Comparison of ENCODE assay signal across 8 cellular contexts in genomic region chr2:96148410-96149217, GRCh38. TPM values are rescaled to one million over a fixed set of nuclear protein-coding genes. Genes with fewer than 3 reads are reported as not detected.
DNase-seq lines count a peak whose midpoint lies in the region; ATAC-seq and FAIRE-seq lines count a peak whose summit lies in the region.

No MANE protein-coding gene starts in this region.

- peaks cover 9% of the 10 kb centered on the region for H3K36me3 Mint-ChIP-seq in activated CD4-positive, alpha-beta T cell treated with anti-CD3 and anti-CD28 coated beads, Interleukin-2, amount 10 ng/mL, durations not matched to agents 7 days and 5 days (ENCODE audit: low read depth)
- peaks cover 13% of the 10 kb centered on the region for H3K36me3 Mint-ChIP-seq in dendritic cell treated with granulocyte-macrophage colony-stimulating factor and Interleukin-4, amounts not matched to agents 40 ng/mL and 50 ng/mL, for 4 days (ENCODE audit: low read depth)

- H3K27ac Mint-ChIP-seq in activated CD4-positive, alpha-beta T cell treated with anti-CD3 and anti-CD28 coated beads, Interleukin-2, amount 10 ng/mL, durations not matched to agents 7 days and 5 days, result peak overlapping the region; percentile 98
- peak overlapping the region; percentile 97 for H3K27ac Mint-ChIP-seq in dendritic cell treated with granulocyte-macrophage colony-stimulating factor and Interleukin-4, amounts not matched to agents 40 ng/mL and 50 ng/mL, for 4 days

- FAIRE-seq in GM18507 (lab: Jason Lieb, UNC), result peak; percentile 95

- peaks cover 79% of the 10 kb centered on the region for H3K4me1 Mint-ChIP-seq in activated CD4-positive, alpha-beta T cell treated with anti-CD3 and anti-CD28 coated beads, Interleukin-2, amount 10 ng/mL, durations not matched to agents 7 days and 5 days
- H3K4me1 Mint-ChIP-seq in dendritic cell treated with granulocyte-macrophage colony-stimulating factor and Interleukin-4, amounts not matched to agents 40 ng/mL and 50 ng/mL, for 4 days (ENCODE audit: low read depth), result peaks cover 82% of the 10 kb centered on the region

- H3K4me3 Mint-ChIP-seq in activated CD4-positive, alpha-beta T cell treated with anti-CD3 and anti-CD28 coated beads, Interleukin-2, amount 10 ng/mL, durations not matched to agents 7 days and 5 days, result peak overlapping the region; percentile 57
- peak overlapping the region; percentile 61 for H3K4me3 Mint-ChIP-seq in dendritic cell treated with granulocyte-macrophage colony-stimulating factor and Interleukin-4, amounts not matched to agents 40 ng/mL and 50 ng/mL, for 4 days

- no peaks in the 10 kb centered on the region for H3K9me3 Mint-ChIP-seq in activated CD4-positive, alpha-beta T cell treated with anti-CD3 and anti-CD28 coated beads, Interleukin-2, amount 10 ng/mL, durations not matched to agents 7 days and 5 days
- H3K9me3 Mint-ChIP-seq in dendritic cell treated with granulocyte-macrophage colony-stimulating factor and Interleukin-4, amounts not matched to agents 40 ng/mL and 50 ng/mL, for 4 days, result no peaks in the 10 kb centered on the region

- intact Hi-C loops in dendritic cell treated with granulocyte-macrophage colony-stimulating factor and Interleukin-4, amounts not matched to agents 40 ng/mL and 50 ng/mL, for 4 days (cut with micrococcal nuclease), result no loop called here

- CTCF ChIA-PET in activated CD4-positive, alpha-beta T cell treated with anti-CD3 and anti-CD28 coated beads, Interleukin-2, amount 10 ng/mL, durations not matched to agents 7 days and 5 days (lab: Charles Lee), result interaction anchor here (0.6 to 15.6 kb wide), 5 partner anchors 11 to 615 kb away, joined by 3 to 239 read pairs (median 10); partner anchors contain the start of gene ASTL

- peak; percentile 27 for ATAC-seq in HG03039 (IDR thresholded peaks at IDR 0.05; ENCODE audit: unreplicated experiment)

- POLR2A ChIA-PET in activated CD4-positive, alpha-beta T cell treated with anti-CD3 and anti-CD28 coated beads, Interleukin-2, amount 10 ng/mL, durations not matched to agents 7 days and 5 days (lab: Charles Lee), result no interaction called here

- DNase-seq in GM18507 (ENCODE audit: extremely low spot score, insufficient read length, low read depth), result no peak
- DNase-seq in NCI-H226, result peak; percentile 85
- peak; percentile 95 for DNase-seq in activated CD4-positive, alpha-beta T cell treated with anti-CD3 and anti-CD28 coated beads, Interleukin-2, amount 10 ng/mL, durations not matched to agents 7 days and 5 days
- peak; percentile 93 for DNase-seq in mesenteric fat pad (ENCODE audit: low spot score)
- DNase-seq in stimulated activated CD8-positive, alpha-beta memory T cell treated with anti-CD3 and anti-CD28 coated beads, Interleukin-7, amount 100 ng/mL, for 1 hour (ENCODE audit: low read depth in 2 of 2), result peak; percentile 84 to 90
- DNase-seq in NCI-H345 treated with DMSO at 0.1 percent for 48 hours (lab: John Stamatoyannopoulos, UW; ENCODE audit: unreplicated experiment), result no peak

- no peaks in the 10 kb centered on the region for H3K27me3 Mint-ChIP-seq in activated CD4-positive, alpha-beta T cell treated with anti-CD3 and anti-CD28 coated beads, Interleukin-2, amount 10 ng/mL, durations not matched to agents 7 days and 5 days
- peaks cover 6% of the 10 kb centered on the region for H3K27me3 Mint-ChIP-seq in dendritic cell treated with granulocyte-macrophage colony-stimulating factor and Interleukin-4, amounts not matched to agents 40 ng/mL and 50 ng/mL, for 4 days

RNA-seq across cellular contexts. Expression of gene DUSP2, which starts 3.4 kb away (rescaled TPM):
- 10 to 100 TPM; 11.9 to 14.2 TPM for total RNA-seq in activated CD4-positive, alpha-beta T cell treated with anti-CD3 and anti-CD28 coated beads, Interleukin-2, amount 10 ng/mL, durations not matched to agents 7 days and 5 days
- 6.1 TPM for total RNA-seq in mesenteric fat pad

RNA-seq across cellular contexts. Expression of gene ASTL, which starts 10.3 kb away (rescaled TPM):
- under 1 TPM in 1 of 2 experiments, not detected in 1; 0.22 TPM for total RNA-seq in activated CD4-positive, alpha-beta T cell treated with anti-CD3 and anti-CD28 coated beads, Interleukin-2, amount 10 ng/mL, durations not matched to agents 7 days and 5 days
- total RNA-seq in mesenteric fat pad, result not detected

RNA-seq across cellular contexts. Expression of gene ADRA2B, which starts 32.2 kb away (rescaled TPM):
- under 1 TPM in 1 of 2 experiments, not detected in 1; 0.06 TPM for total RNA-seq in activated CD4-positive, alpha-beta T cell treated with anti-CD3 and anti-CD28 coated beads, Interleukin-2, amount 10 ng/mL, durations not matched to agents 7 days and 5 days
- total RNA-seq in mesenteric fat pad, result 1.2 TPM

Comparison
In these comparisons a context has a peak if more than half of its experiments do, and no peak if none do; other contexts are left out.
1. DNase-seq: peak in NCI-H226 (single experiment), activated CD4-positive, alpha-beta T cell treated with anti-CD3 and anti-CD28 coated beads, Interleukin-2, amount 10 ng/mL, durations not matched to agents 7 days and 5 days (single experiment), mesenteric fat pad (single experiment) and stimulated activated CD8-positive, alpha-beta memory T cell treated with anti-CD3 and anti-CD28 coated beads, Interleukin-7, amount 100 ng/mL, for 1 hour (2 of 2); none in GM18507 (single experiment) and NCI-H345 treated with DMSO at 0.1 percent for 48 hours (single experiment).